In genomic region chr19:48899781-48900476, GRCh38 we compare ENCODE assay signal across 1 cellular context.
A peak's percentile ranks its signal among the peaks of the same experiment; 100 is the strongest.
TF ChIP-seq lines count a peak whose summit lies in the region.

Gene NUCB1, plus strand, starts transcription at chr19:48900312. Its CDS starts 485 bp downstream, at chr19:48900797.

TF ChIP-seq in HepG2, 621 proteins besides CTCF, POLR2A, EP300 and RAD21 (continued from another document and continues in another):
- 0 out of 2 replicates have a peak, but pooled peaks have one; percentile 59 for TF ChIP-seq ZFAT (CRISPR knock-in tag; conservative IDR thresholded peaks at IDR 0.05)
- no peak for TF ChIP-seq HMGA1 (CRISPR knock-in tag; conservative IDR thresholded peaks at IDR 0.05)
- TF ChIP-seq CCAR2 (optimal IDR thresholded peaks at IDR 0.05; ENCODE audit: low read depth, low read length), result no peak
- peak; percentile 82 for TF ChIP-seq HCFC1 (IDR thresholded peaks at IDR 0.05; ENCODE audit: low read depth, low read length)
- TF ChIP-seq KMT2B (CRISPR knock-in tag; IDR thresholded peaks at IDR 0.05), result 0 out of 2 replicates have a peak, but pooled peaks have one; percentile 37
- 0 out of 2 replicates have a peak, but pooled peaks have one; percentile 20 for TF ChIP-seq ONECUT2 (CRISPR knock-in tag; IDR thresholded peaks at IDR 0.05)
- no peak for TF ChIP-seq ZNF75D (CRISPR knock-in tag; IDR thresholded peaks at IDR 0.05; ENCODE audit: borderline replicate concordance)
- TF ChIP-seq FOXJ3 (CRISPR knock-in tag; IDR thresholded peaks at IDR 0.05; ENCODE audit: borderline replicate concordance), result 0 out of 2 replicates have a peak, but pooled peaks have one; percentile 36
- no peak for TF ChIP-seq NBN (conservative IDR thresholded peaks at IDR 0.05)
- no peak for TF ChIP-seq ZNF468 (CRISPR knock-in tag; IDR thresholded peaks at IDR 0.05)
- TF ChIP-seq, protein P1, sequence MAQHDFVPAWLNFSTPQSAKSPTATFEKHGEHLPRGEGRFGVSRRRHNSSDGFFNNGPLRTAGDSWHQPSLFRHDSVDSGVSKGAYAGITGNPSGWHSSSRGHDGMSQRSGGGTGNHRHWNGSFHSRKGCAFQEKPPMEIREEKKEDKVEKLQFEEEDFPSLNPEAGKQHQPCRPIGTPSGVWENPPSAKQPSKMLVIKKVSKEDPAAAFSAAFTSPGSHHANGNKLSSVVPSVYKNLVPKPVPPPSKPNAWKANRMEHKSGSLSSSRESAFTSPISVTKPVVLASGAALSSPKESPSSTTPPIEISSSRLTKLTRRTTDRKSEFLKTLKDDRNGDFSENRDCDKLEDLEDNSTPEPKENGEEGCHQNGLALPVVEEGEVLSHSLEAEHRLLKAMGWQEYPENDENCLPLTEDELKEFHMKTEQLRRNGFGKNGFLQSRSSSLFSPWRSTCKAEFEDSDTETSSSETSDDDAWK (CRISPR knock-in tag; IDR thresholded peaks at IDR 0.05), result no peak
- no peak for TF ChIP-seq CENPT (CRISPR knock-in tag; IDR thresholded peaks at IDR 0.05; ENCODE audit: low read depth)
- no peak for TF ChIP-seq ZBTB49 (CRISPR knock-in tag; IDR thresholded peaks at IDR 0.05; ENCODE audit: borderline replicate concordance)
- TF ChIP-seq E2F5 (CRISPR knock-in tag; conservative IDR thresholded peaks at IDR 0.05), result no peak; the same call in 1 of the 2 replicates
- no peak for TF ChIP-seq MAFF (IDR thresholded peaks at IDR 0.05; ENCODE audit: low read depth, low read length)
- peak; percentile 35; the same call in 1 of the 2 replicates for TF ChIP-seq ARID5B (CRISPR knock-in tag; IDR thresholded peaks at IDR 0.05)
- peak; percentile 98 for TF ChIP-seq ZNF770 (CRISPR knock-in tag; IDR thresholded peaks at IDR 0.05)
- peak; percentile 49; the same call in 1 of the 2 replicates for TF ChIP-seq TBX2 (CRISPR knock-in tag; IDR thresholded peaks at IDR 0.05; ENCODE audit: borderline replicate concordance)
- TF ChIP-seq ZNF598 (CRISPR knock-in tag; IDR thresholded peaks at IDR 0.05; ENCODE audit: borderline replicate concordance), result peak; percentile 69; the same call in 1 of the 2 replicates
- no peak for TF ChIP-seq STAG1 (CRISPR knock-in tag; IDR thresholded peaks at IDR 0.05)
- peak; percentile 66; the same call in 1 of the 2 replicates for TF ChIP-seq ZNF766 (CRISPR knock-in tag; IDR thresholded peaks at IDR 0.05; ENCODE audit: borderline replicate concordance)
- no peak for TF ChIP-seq MBNL3 (CRISPR knock-in tag; conservative IDR thresholded peaks at IDR 0.05)
- TF ChIP-seq FOXA1 (IDR thresholded peaks at IDR 0.05), result no peak
- 0 out of 2 replicates have a peak, but pooled peaks have one; percentile 15 for TF ChIP-seq FOXA1 (CRISPR knock-in tag; IDR thresholded peaks at IDR 0.05)
- no peak for TF ChIP-seq MZF1 (CRISPR knock-in tag; IDR thresholded peaks at IDR 0.05; ENCODE audit: borderline replicate concordance)
- no peak for TF ChIP-seq ATRX (CRISPR knock-in tag; IDR thresholded peaks at IDR 0.05; ENCODE audit: borderline replicate concordance)
- TF ChIP-seq ZNF383 (CRISPR knock-in tag; IDR thresholded peaks at IDR 0.05; ENCODE audit: borderline replicate concordance), result 0 out of 2 replicates have a peak, but pooled peaks have one; percentile 80
- TF ChIP-seq, protein P2, sequence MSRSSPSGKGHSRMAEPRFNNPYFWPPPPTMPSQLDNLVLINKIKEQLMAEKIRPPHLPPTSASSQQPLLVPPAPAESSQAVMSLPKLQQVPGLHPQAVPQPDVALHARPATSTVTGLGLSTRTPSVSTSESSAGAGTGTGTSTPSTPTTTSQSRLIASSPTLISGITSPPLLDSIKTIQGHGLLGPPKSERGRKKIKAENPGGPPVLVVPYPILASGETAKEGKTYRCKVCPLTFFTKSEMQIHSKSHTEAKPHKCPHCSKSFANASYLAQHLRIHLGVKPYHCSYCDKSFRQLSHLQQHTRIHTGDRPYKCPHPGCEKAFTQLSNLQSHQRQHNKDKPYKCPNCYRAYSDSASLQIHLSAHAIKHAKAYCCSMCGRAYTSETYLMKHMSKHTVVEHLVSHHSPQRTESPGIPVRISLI (CRISPR knock-in tag; IDR thresholded peaks at IDR 0.05; ENCODE audit: borderline replicate concordance), result peak; percentile 43; the same call in 1 of the 2 replicates
- 0 out of 2 replicates have a peak, but pooled peaks have one; percentile 63 for TF ChIP-seq ZNF441 (CRISPR knock-in tag; IDR thresholded peaks at IDR 0.05; ENCODE audit: borderline replicate concordance)
- TF ChIP-seq BORCS8-MEF2B (CRISPR knock-in tag; IDR thresholded peaks at IDR 0.05), result no peak
- no peak for TF ChIP-seq TOE1 (CRISPR knock-in tag; IDR thresholded peaks at IDR 0.05)
- TF ChIP-seq, protein P3, sequence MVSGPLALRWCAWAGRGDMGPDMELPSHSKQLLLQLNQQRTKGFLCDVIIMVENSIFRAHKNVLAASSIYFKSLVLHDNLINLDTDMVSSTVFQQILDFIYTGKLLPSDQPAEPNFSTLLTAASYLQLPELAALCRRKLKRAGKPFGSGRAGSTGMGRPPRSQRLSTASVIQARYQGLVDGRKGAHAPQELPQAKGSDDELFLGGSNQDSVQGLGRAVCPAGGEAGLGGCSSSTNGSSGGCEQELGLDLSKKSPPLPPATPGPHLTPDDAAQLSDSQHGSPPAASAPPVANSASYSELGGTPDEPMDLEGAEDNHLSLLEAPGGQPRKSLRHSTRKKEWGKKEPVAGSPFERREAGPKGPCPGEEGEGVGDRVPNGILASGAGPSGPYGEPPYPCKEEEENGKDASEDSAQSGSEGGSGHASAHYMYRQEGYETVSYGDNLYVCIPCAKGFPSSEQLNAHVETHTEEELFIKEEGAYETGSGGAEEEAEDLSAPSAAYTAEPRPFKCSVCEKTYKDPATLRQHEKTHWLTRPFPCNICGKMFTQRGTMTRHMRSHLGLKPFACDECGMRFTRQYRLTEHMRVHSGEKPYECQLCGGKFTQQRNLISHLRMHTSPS (CRISPR knock-in tag; IDR thresholded peaks at IDR 0.05; ENCODE audit: low read depth), result no peak
- TF ChIP-seq MYNN (CRISPR knock-in tag; IDR thresholded peaks at IDR 0.05; ENCODE audit: low read depth), result no peak
- peak; percentile 53; the same call in 1 of the 2 replicates for TF ChIP-seq ZSCAN31 (CRISPR knock-in tag; IDR thresholded peaks at IDR 0.05; ENCODE audit: low read depth)
- TF ChIP-seq, protein P4, sequence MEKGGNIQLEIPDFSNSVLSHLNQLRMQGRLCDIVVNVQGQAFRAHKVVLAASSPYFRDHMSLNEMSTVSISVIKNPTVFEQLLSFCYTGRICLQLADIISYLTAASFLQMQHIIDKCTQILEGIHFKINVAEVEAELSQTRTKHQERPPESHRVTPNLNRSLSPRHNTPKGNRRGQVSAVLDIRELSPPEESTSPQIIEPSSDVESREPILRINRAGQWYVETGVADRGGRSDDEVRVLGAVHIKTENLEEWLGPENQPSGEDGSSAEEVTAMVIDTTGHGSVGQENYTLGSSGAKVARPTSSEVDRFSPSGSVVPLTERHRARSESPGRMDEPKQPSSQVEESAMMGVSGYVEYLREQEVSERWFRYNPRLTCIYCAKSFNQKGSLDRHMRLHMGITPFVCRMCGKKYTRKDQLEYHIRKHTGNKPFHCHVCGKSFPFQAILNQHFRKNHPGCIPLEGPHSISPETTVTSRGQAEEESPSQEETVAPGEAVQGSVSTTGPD (CRISPR knock-in tag; IDR thresholded peaks at IDR 0.05), result 0 out of 2 replicates have a peak, but pooled peaks have one; percentile 29
- TF ChIP-seq ZNF431 (CRISPR knock-in tag; IDR thresholded peaks at IDR 0.05; ENCODE audit: borderline replicate concordance, low read depth), result no peak
- no peak for TF ChIP-seq ZNF205 (CRISPR knock-in tag; IDR thresholded peaks at IDR 0.05)
- TF ChIP-seq TFDP1 (CRISPR knock-in tag; IDR thresholded peaks at IDR 0.05; ENCODE audit: borderline replicate concordance), result peak; percentile 97
- no peak for TF ChIP-seq DMTF1 (CRISPR knock-in tag; IDR thresholded peaks at IDR 0.05)
- TF ChIP-seq NAIF1 (CRISPR knock-in tag; IDR thresholded peaks at IDR 0.05; ENCODE audit: borderline replicate concordance), result no peak
- TF ChIP-seq, protein P5, sequence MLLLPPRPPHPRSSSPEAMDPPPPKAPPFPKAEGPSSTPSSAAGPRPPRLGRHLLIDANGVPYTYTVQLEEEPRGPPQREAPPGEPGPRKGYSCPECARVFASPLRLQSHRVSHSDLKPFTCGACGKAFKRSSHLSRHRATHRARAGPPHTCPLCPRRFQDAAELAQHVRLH (CRISPR knock-in tag; IDR thresholded peaks at IDR 0.05; ENCODE audit: borderline replicate concordance, low read depth), result peak; percentile 34; the same call in 1 of the 2 replicates
- TF ChIP-seq ISL2 (CRISPR knock-in tag; IDR thresholded peaks at IDR 0.05), result peak; percentile 36; the same call in 1 of the 2 replicates
